Comparison of ENCODE assay signal across 38 cellular contexts in the genomic region with DNA sequence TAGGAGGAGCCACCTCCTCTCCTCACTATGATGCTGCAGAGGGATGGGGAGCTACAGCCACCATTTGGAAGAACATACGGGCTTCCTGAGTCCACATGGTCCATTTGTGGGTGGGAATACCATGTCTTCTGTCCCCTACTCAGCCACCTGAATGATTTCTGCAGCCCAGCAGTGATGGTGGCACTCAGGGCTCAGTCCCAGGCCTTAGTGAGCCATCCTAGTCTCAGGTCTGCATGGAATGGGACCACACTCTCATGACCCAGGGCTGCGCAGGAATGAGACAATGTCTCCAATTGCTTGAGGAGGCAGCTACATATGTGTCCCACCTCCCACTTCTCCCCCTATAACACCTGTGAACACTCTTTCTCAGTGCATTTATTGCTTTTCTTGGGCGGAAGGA. TPM values are rescaled to one million over a fixed set of nuclear protein-coding genes. Genes with fewer than 3 reads are reported as not detected.
"Had no signal": no experiment of that assay in that cellular context is flagged by ENCODE, and none has a peak within 500 bp of the region (broad histone marks: within the 10 kb centered on the region; RNA-seq: fewer than 3 reads in every experiment).

No MANE protein-coding gene starts in this region.

- H3K4me1 Mint-ChIP-seq: activated CD4-positive, alpha-beta memory T cell treated with anti-CD3 and anti-CD28 coated beads, Interleukin-2, amount 10 ng/mL, durations not matched to agents 7 days and 5 days; activated CD4-positive, alpha-beta T cell treated with anti-CD3 and anti-CD28 coated beads for 36 hours; activated CD4-positive, alpha-beta T cell treated with anti-CD3 and anti-CD28 coated beads, Interleukin-2, amount 10 ng/mL, durations not matched to agents 7 days and 5 days; activated naive CD4-positive, alpha-beta T cell treated with anti-CD3 and anti-CD28 coated beads, Interleukin-2, amount 10 ng/mL, durations not matched to agents 7 days and 5 days; activated naive CD4-positive, alpha-beta T cell treated with anti-CD3 and anti-CD28 coated beads, Interleukin-2, amount 50 U/mL, for 24 hours; activated naive CD8-positive, alpha-beta T cell treated with anti-CD3 and anti-CD28 coated beads, Interleukin-2, amount 50 U/mL, for 24 hours; brain; central memory CD8-positive, alpha-beta T cell had no signal

- ATAC-seq: activated CD4-positive, alpha-beta T cell treated with anti-CD3 and anti-CD28 coated beads for 36 hours; activated CD4-positive, CD25-positive, alpha-beta regulatory T cell treated with anti-CD3 and anti-CD28 coated beads, Interleukin-2, amount 50 U/mL, for 24 hours; activated CD8-positive, alpha-beta memory T cell treated with anti-CD3 and anti-CD28 coated beads, Interleukin-2, amount 10 ng/mL, durations not matched to agents 7 days and 5 days; activated CD8-positive, alpha-beta T cell treated with anti-CD3 and anti-CD28 coated beads, Interleukin-2, amount 10 ng/mL, durations not matched to agents 7 days and 5 days; activated naive CD8-positive, alpha-beta T cell treated with anti-CD3 and anti-CD28 coated beads, Interleukin-2, amount 50 U/mL, for 24 hours; WTC11 had no signal

- H3K4me3 ChIP-seq: ascending aorta, cardiac muscle cell had no signal

- H3K9me3 Mint-ChIP-seq: activated CD4-positive, alpha-beta memory T cell treated with anti-CD3 and anti-CD28 coated beads, Interleukin-2, amount 10 ng/mL, durations not matched to agents 7 days and 5 days; activated CD4-positive, alpha-beta T cell treated with anti-CD3 and anti-CD28 coated beads, Interleukin-2, amount 10 ng/mL, durations not matched to agents 7 days and 5 days; activated naive CD4-positive, alpha-beta T cell treated with anti-CD3 and anti-CD28 coated beads, Interleukin-2, amount 10 ng/mL, durations not matched to agents 7 days and 5 days; activated naive CD4-positive, alpha-beta T cell treated with anti-CD3 and anti-CD28 coated beads, Interleukin-2, amount 50 U/mL, for 24 hours; activated naive CD8-positive, alpha-beta T cell treated with anti-CD3 and anti-CD28 coated beads, Interleukin-2, amount 50 U/mL, for 24 hours; activated T-cell treated with anti-CD3 and anti-CD28 coated beads, Interleukin-2, amount 50 U/mL, for 24 hours; activated T-helper 2 cell treated with anti-CD3 and anti-CD28 coated beads, Interferon-gamma antibody, Interleukin-2, Interleukin-4, amounts not matched to agents 10 μg/mL and 5 μg/mL and 100 μg/mL, durations not matched to agents 14 hours and 24 hours and 36 hours; central memory CD8-positive, alpha-beta T cell; T-helper 1 cell treated with Interleukin-12 subunit alpha and Interleukin-12 subunit beta and Interleukin-4 antibody, amounts not matched to agents 30 μg/mL and 1 μg/mL, for 36 hours; T-helper 2 cell treated with Interferon-gamma antibody and Interleukin-4, amounts not matched to agents 5 μg/mL and 100 μg/mL, for 36 hours had no signal

- H3K36me3 ChIP-seq: ascending aorta, cardiac muscle cell, WERI-Rb-1 had no signal

- H3K27ac Mint-ChIP-seq: activated CD4-positive, alpha-beta memory T cell treated with anti-CD3 and anti-CD28 coated beads, Interleukin-2, amount 10 ng/mL, durations not matched to agents 7 days and 5 days; activated CD4-positive, alpha-beta T cell treated with anti-CD3 and anti-CD28 coated beads for 36 hours; activated CD4-positive, alpha-beta T cell treated with anti-CD3 and anti-CD28 coated beads, Interleukin-2, amount 10 ng/mL, durations not matched to agents 7 days and 5 days; activated CD8-positive, alpha-beta memory T cell treated with anti-CD3 and anti-CD28 coated beads, Interleukin-2, amount 10 ng/mL, durations not matched to agents 7 days and 5 days; activated CD8-positive, alpha-beta T cell treated with anti-CD3 and anti-CD28 coated beads, Interleukin-2, amount 10 ng/mL, durations not matched to agents 7 days and 5 days; activated naive CD4-positive, alpha-beta T cell treated with anti-CD3 and anti-CD28 coated beads, Interleukin-2, amount 10 ng/mL, durations not matched to agents 7 days and 5 days; activated naive CD4-positive, alpha-beta T cell treated with anti-CD3 and anti-CD28 coated beads, Interleukin-2, amount 50 U/mL, for 24 hours; activated naive CD8-positive, alpha-beta T cell; activated naive CD8-positive, alpha-beta T cell treated with anti-CD3 and anti-CD28 coated beads, Interleukin-2, amount 10 ng/mL, durations not matched to agents 7 days and 5 days; activated naive CD8-positive, alpha-beta T cell treated with anti-CD3 and anti-CD28 coated beads, Interleukin-2, amount 50 U/mL, for 24 hours; activated T-cell treated with anti-CD3 and anti-CD28 coated beads, Interleukin-2, amount 50 U/mL, for 24 hours; activated T-helper 2 cell treated with anti-CD3 and anti-CD28 coated beads, Interferon-gamma antibody, Interleukin-2, Interleukin-4, amounts not matched to agents 10 μg/mL and 5 μg/mL and 100 μg/mL, durations not matched to agents 14 hours and 24 hours and 36 hours; brain; T-helper 1 cell treated with Interleukin-12 subunit alpha and Interleukin-12 subunit beta and Interleukin-4 antibody, amounts not matched to agents 30 μg/mL and 1 μg/mL, for 36 hours; T-helper 2 cell treated with Interferon-gamma antibody and Interleukin-4, amounts not matched to agents 5 μg/mL and 100 μg/mL, for 36 hours; WTC11 had no signal

- H3K4me3 Mint-ChIP-seq: activated CD4-positive, alpha-beta memory T cell treated with anti-CD3 and anti-CD28 coated beads, Interleukin-2, amount 10 ng/mL, durations not matched to agents 7 days and 5 days; activated CD4-positive, alpha-beta T cell treated with anti-CD3 and anti-CD28 coated beads for 36 hours; activated CD4-positive, alpha-beta T cell treated with anti-CD3 and anti-CD28 coated beads, Interleukin-2, amount 10 ng/mL, durations not matched to agents 7 days and 5 days; activated CD8-positive, alpha-beta memory T cell treated with anti-CD3 and anti-CD28 coated beads, Interleukin-2, amount 10 ng/mL, durations not matched to agents 7 days and 5 days; activated CD8-positive, alpha-beta T cell treated with anti-CD3 and anti-CD28 coated beads, Interleukin-2, amount 10 ng/mL, durations not matched to agents 7 days and 5 days; activated naive CD4-positive, alpha-beta T cell treated with anti-CD3 and anti-CD28 coated beads, Interleukin-2, amount 10 ng/mL, durations not matched to agents 7 days and 5 days; activated naive CD4-positive, alpha-beta T cell treated with anti-CD3 and anti-CD28 coated beads, Interleukin-2, amount 50 U/mL, for 24 hours; activated naive CD8-positive, alpha-beta T cell; activated naive CD8-positive, alpha-beta T cell treated with anti-CD3 and anti-CD28 coated beads, Interleukin-2, amount 10 ng/mL, durations not matched to agents 7 days and 5 days; activated naive CD8-positive, alpha-beta T cell treated with anti-CD3 and anti-CD28 coated beads, Interleukin-2, amount 50 U/mL, for 24 hours; activated T-cell treated with anti-CD3 and anti-CD28 coated beads, Interleukin-2, amount 50 U/mL, for 24 hours; brain; central memory CD8-positive, alpha-beta T cell; T-helper 1 cell treated with Interleukin-12 subunit alpha and Interleukin-12 subunit beta and Interleukin-4 antibody, amounts not matched to agents 30 μg/mL and 1 μg/mL, for 36 hours; T-helper 2 cell treated with Interferon-gamma antibody and Interleukin-4, amounts not matched to agents 5 μg/mL and 100 μg/mL, for 36 hours; WTC11 had no signal

- H3K27me3 ChIP-seq: ascending aorta, cardiac muscle cell had no signal

- H3K4me1 ChIP-seq: ascending aorta had no signal

- H3K36me3 Mint-ChIP-seq: activated CD8-positive, alpha-beta memory T cell treated with anti-CD3 and anti-CD28 coated beads, Interleukin-2, amount 10 ng/mL, durations not matched to agents 7 days and 5 days; activated naive CD4-positive, alpha-beta T cell treated with anti-CD3 and anti-CD28 coated beads, Interleukin-2, amount 10 ng/mL, durations not matched to agents 7 days and 5 days; activated naive CD4-positive, alpha-beta T cell treated with anti-CD3 and anti-CD28 coated beads, Interleukin-2, amount 50 U/mL, for 24 hours; activated naive CD8-positive, alpha-beta T cell; brain; WTC11 had no signal

- DNase-seq: activated CD4-positive, alpha-beta memory T cell treated with anti-CD3 and anti-CD28 coated beads, Interleukin-2, amount 10 ng/mL, durations not matched to agents 7 days and 5 days; activated CD4-positive, alpha-beta T cell treated with anti-CD3 and anti-CD28 coated beads for 1 hour; activated CD4-positive, alpha-beta T cell treated with anti-CD3 and anti-CD28 coated beads for 36 hours; activated CD4-positive, alpha-beta T cell treated with anti-CD3 and anti-CD28 coated beads for 48 hours; activated CD4-positive, alpha-beta T cell treated with anti-CD3 and anti-CD28 coated beads, Interleukin-2, amount 10 ng/mL, durations not matched to agents 7 days and 5 days; activated CD4-positive, alpha-beta T cell treated with anti-CD3 and anti-CD28 coated beads, Interleukin-2, amount 50 U/mL, for 48 hours; activated CD4-positive, CD25-positive, alpha-beta regulatory T cell; activated CD8-positive, alpha-beta memory T cell treated with anti-CD3 and anti-CD28 coated beads for 24 hours; activated CD8-positive, alpha-beta memory T cell treated with anti-CD3 and anti-CD28 coated beads, Interleukin-2, amount 10 ng/mL, durations not matched to agents 7 days and 5 days; activated CD8-positive, alpha-beta memory T cell treated with anti-CD3 and anti-CD28 coated beads, Interleukin-2, amount 50 U/mL, for 48 hours; activated CD8-positive, alpha-beta T cell treated with anti-CD3 and anti-CD28 coated beads, Interleukin-2, amount 10 ng/mL, durations not matched to agents 7 days and 5 days; activated effector memory CD4-positive, alpha-beta T cell treated with Interleukin-2 at 50 U/mL for 16 hours; activated gamma-delta T cell; activated naive CD4-positive, alpha-beta T cell treated with anti-CD3 and anti-CD28 coated beads, Interleukin-2, amount 10 ng/mL, durations not matched to agents 7 days and 5 days; activated naive CD4-positive, alpha-beta T cell treated with Interleukin-2 at 50 U/mL for 16 hours; activated naive CD8-positive, alpha-beta T cell treated with anti-CD3 and anti-CD28 coated beads, Interleukin-2, amount 10 ng/mL, durations not matched to agents 7 days and 5 days; activated naive CD8-positive, alpha-beta T cell treated with anti-CD3 and anti-CD28 coated beads, Interleukin-2, amount 50 U/mL, for 24 hours; activated T-cell treated with anti-CD3 and anti-CD28 coated beads, Interleukin-2, amount 50 U/mL, for 24 hours; activated T-cell treated with anti-CD3 and anti-CD28 coated beads, Interleukin-2, amount 50 U/mL, for 48 hours; amygdala; anterior cingulate cortex; caudate nucleus; T-helper 1 cell; T-helper 2 cell; T-helper 9 cell; WERI-Rb-1 had no signal

- H3K27ac ChIP-seq: ascending aorta, cardiac muscle cell, WERI-Rb-1 had no signal

RNA-seq across cellular contexts. Expression of a gene that starts 4.8 kb away (rescaled TPM):
- total RNA-seq: activated CD4-positive, alpha-beta memory T cell treated with anti-CD3 and anti-CD28 coated beads, Interleukin-2, amount 10 ng/mL, durations not matched to agents 7 days and 5 days; activated CD4-positive, alpha-beta T cell treated with anti-CD3 and anti-CD28 coated beads for 36 hours; activated CD4-positive, alpha-beta T cell treated with anti-CD3 and anti-CD28 coated beads, Interleukin-2, amount 10 ng/mL, durations not matched to agents 7 days and 5 days; activated CD8-positive, alpha-beta memory T cell treated with anti-CD3 and anti-CD28 coated beads, Interleukin-2, amount 10 ng/mL, durations not matched to agents 7 days and 5 days; activated CD8-positive, alpha-beta T cell treated with anti-CD3 and anti-CD28 coated beads, Interleukin-2, amount 10 ng/mL, durations not matched to agents 7 days and 5 days; activated naive CD8-positive, alpha-beta T cell treated with anti-CD3 and anti-CD28 coated beads, Interleukin-2, amount 10 ng/mL, durations not matched to agents 7 days and 5 days; activated T-helper 2 cell treated with anti-CD3 and anti-CD28 coated beads, Interferon-gamma antibody, Interleukin-2, Interleukin-4, amounts not matched to agents 10 μg/mL and 5 μg/mL and 100 μg/mL, durations not matched to agents 14 hours and 24 hours and 36 hours; ascending aorta; bronchial epithelial cell; cardiac muscle cell had no signal
- polyA plus RNA-seq: cardiac muscle cell had no signal

RNA-seq across cellular contexts. Expression of a gene that starts 55.4 kb away (rescaled TPM):
- total RNA-seq: activated CD4-positive, alpha-beta memory T cell treated with anti-CD3 and anti-CD28 coated beads, Interleukin-2, amount 10 ng/mL, durations not matched to agents 7 days and 5 days; activated CD4-positive, alpha-beta T cell treated with anti-CD3 and anti-CD28 coated beads for 36 hours; activated CD4-positive, alpha-beta T cell treated with anti-CD3 and anti-CD28 coated beads, Interleukin-2, amount 10 ng/mL, durations not matched to agents 7 days and 5 days; activated CD8-positive, alpha-beta memory T cell treated with anti-CD3 and anti-CD28 coated beads, Interleukin-2, amount 10 ng/mL, durations not matched to agents 7 days and 5 days; activated CD8-positive, alpha-beta T cell treated with anti-CD3 and anti-CD28 coated beads, Interleukin-2, amount 10 ng/mL, durations not matched to agents 7 days and 5 days; activated naive CD8-positive, alpha-beta T cell treated with anti-CD3 and anti-CD28 coated beads, Interleukin-2, amount 10 ng/mL, durations not matched to agents 7 days and 5 days; activated T-helper 2 cell treated with anti-CD3 and anti-CD28 coated beads, Interferon-gamma antibody, Interleukin-2, Interleukin-4, amounts not matched to agents 10 μg/mL and 5 μg/mL and 100 μg/mL, durations not matched to agents 14 hours and 24 hours and 36 hours; ascending aorta; bronchial epithelial cell had no signal
- polyA plus RNA-seq: cardiac muscle cell had no signal
